ENCODE assay signal across 8 cellular contexts in the genomic region with DNA sequence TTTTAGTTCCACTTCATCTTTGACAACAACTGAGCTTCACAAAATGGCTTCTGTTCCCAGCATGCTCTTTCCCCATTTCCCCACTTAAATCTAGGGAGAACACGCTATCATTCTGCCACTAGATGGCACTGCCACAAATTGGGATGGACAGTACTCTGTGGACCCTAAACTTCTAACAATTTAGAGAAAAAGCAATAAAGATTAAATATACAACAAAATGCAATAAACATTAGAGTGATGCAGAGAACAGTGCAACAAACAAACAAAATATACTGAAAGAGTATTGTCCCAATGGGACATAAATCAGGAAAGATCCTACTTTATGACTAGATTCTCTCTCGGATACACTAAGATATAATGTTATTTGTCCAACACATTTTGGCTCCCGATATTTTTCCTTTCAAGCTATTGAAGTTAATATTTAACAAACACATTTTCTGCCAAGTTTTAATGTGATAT.
A peak's percentile ranks its signal among the peaks of the same experiment; 100 is the strongest.
DNase-seq lines count a peak whose midpoint lies in the region; ATAC-seq, FAIRE-seq and TF ChIP-seq lines count a peak whose summit lies in the region.

No MANE protein-coding gene starts in this region.

- TF ChIP-seq CTCF in A673 (conservative IDR thresholded peaks at IDR 0.05; ENCODE audit: low read depth, low read length): peak; percentile 86
- peak; percentile 43 to 74 for TF ChIP-seq CTCF in endothelial cell of umbilical vein (IDR thresholded peaks at IDR 0.05; ENCODE audit: extremely low read depth in 1 of 2, insufficient read depth in 1 of 2, low read depth in 1 of 2, low read length in 2 of 2)

- intact Hi-C loops in A673 (cut with micrococcal nuclease; ENCODE audit: unreplicated experiment) (loop anchor here (5.0 kb wide), 1 partner anchor 108 kb away; no protein-coding TSS in a partner anchor), endothelial cell of umbilical vein (cut with micrococcal nuclease) (loop anchor here (1.0 kb wide), 1 partner anchor 116 kb away; no protein-coding TSS in a partner anchor)

- peak; percentile 87 for FAIRE-seq in endothelial cell of umbilical vein (lab: Jason Lieb, UNC)

- ATAC-seq in HG03469 (IDR thresholded peaks at IDR 0.05; ENCODE audit: unreplicated experiment) (peak; percentile 67), HG02938 (IDR thresholded peaks at IDR 0.05; ENCODE audit: unreplicated experiment) (no peak)

- dilution Hi-C loops in endothelial cell of umbilical vein (cut with MboI; ENCODE audit: extremely low pct_ligation_motif_present, low sequenced_read_pairs): no loop called here

- POLR2A ChIA-PET in A673 (lab: Charles Lee; ENCODE audit: low non-redundant PET) (interaction anchor here (0.6 kb wide), 1 partner anchor 115 kb away, joined by 5 read pairs; no protein-coding TSS in a partner anchor), endothelial cell of umbilical vein (lab: Charles Lee) (no interaction called here)

- DNase-seq in A673 (ENCODE audit: low spot score) (peak; percentile 90), ELR (ENCODE audit: low read depth) (peak; percentile 77), SJSA1 (ENCODE audit: low read depth in 1 of 2, low spot score in 2 of 2) (peak; percentile 46 to 48), endothelial cell of umbilical vein (ENCODE audit: low read depth, low spot score) (peak; percentile 53), NCI-H2107 (lab: John Stamatoyannopoulos, UW) (no peak)

- H3K9me1 ChIP-seq in endothelial cell of umbilical vein (replicated peaks; ENCODE audit: control insufficient read depth, extremely low read depth, insufficient read depth, low read length): no peaks in the 10 kb centered on the region

- H3K27ac ChIP-seq in A673 (ENCODE audit: low read depth, low read length, poor library complexity, severe bottlenecking): peak overlapping the region; percentile 74
- no peak overlapping the region for H3K27ac ChIP-seq in SJSA1
- H3K27ac ChIP-seq in endothelial cell of umbilical vein (ENCODE audit: insufficient read depth, low read depth, low read length): no peak overlapping the region

- peak overlapping the region; percentile 96 for H2AFZ ChIP-seq in endothelial cell of umbilical vein (ENCODE audit: low read depth, low read length)
- H2AFZ ChIP-seq in neuron (ENCODE audit: low read depth, low read length): peak overlapping the region; percentile 99

- CTCF ChIA-PET in A673 (lab: Charles Lee): interaction anchor here (2.3 kb wide), 1 partner anchor 116 kb away, joined by 19 read pairs; no protein-coding TSS in a partner anchor
- CTCF ChIA-PET in endothelial cell of umbilical vein (lab: Charles Lee): interaction anchor here (0.6 to 3.6 kb wide), 23 partner anchors 9 to 136 kb away, joined by 3 to 93 read pairs (median 4); no protein-coding TSS in a partner anchor

- peak overlapping the region; percentile 31 for H3K4me2 ChIP-seq in endothelial cell of umbilical vein (ENCODE audit: insufficient read depth, low read length)

- H3K27me3 ChIP-seq in A673 (replicated peaks; ENCODE audit: insufficient read depth, low read depth, low read length, poor library complexity): no peaks in the 10 kb centered on the region
- H3K27me3 ChIP-seq in SJSA1 (replicated peaks): no peaks in the 10 kb centered on the region
- no peaks in the 10 kb centered on the region for H3K27me3 ChIP-seq in endothelial cell of umbilical vein (ENCODE audit: control insufficient read depth in 2 of 2, insufficient read depth in 2 of 2, low read length in 2 of 2)
- H3K27me3 ChIP-seq in neuron (ENCODE audit: insufficient read depth, low read length): no peaks in the 10 kb centered on the region

- BruUV-seq in A673 (replicated peaks; lab: Mats Ljungman, UMichigan) (no TSS peak), endothelial cell of umbilical vein (replicated peaks; lab: Mats Ljungman, UMichigan) (no TSS peak)

- no peaks in the 10 kb centered on the region for H3K79me2 ChIP-seq in endothelial cell of umbilical vein (ENCODE audit: control insufficient read depth, insufficient read depth, low read length)

- H3K9ac ChIP-seq in endothelial cell of umbilical vein (replicated peaks; ENCODE audit: extremely low read depth, insufficient read depth, low read length): no peak overlapping the region

- peak overlapping the region; percentile 6 for H3K4me3 ChIP-seq in A673 (ENCODE audit: low read depth, low read length, poor library complexity, severe bottlenecking)
- no peak overlapping the region for H3K4me3 ChIP-seq in SJSA1
- no peak overlapping the region for H3K4me3 ChIP-seq in endothelial cell of umbilical vein (replicated peaks in 1 of 3; ENCODE audit: insufficient read depth in 1 of 3, low read depth in 1 of 3, low read length in 3 of 3)
- no peak overlapping the region for H3K4me3 ChIP-seq in neuron (ENCODE audit: low read length)

- no peak for TF ChIP-seq POLR2A in endothelial cell of umbilical vein (IDR thresholded peaks at IDR 0.05; ENCODE audit: low read depth, low read length)

- H4K20me1 ChIP-seq in endothelial cell of umbilical vein (replicated peaks; ENCODE audit: control insufficient read depth, extremely low read depth, insufficient read depth, low read length): no peaks in the 10 kb centered on the region

- H3K9me3 ChIP-seq in A673 (ENCODE audit: low read depth, low read length, poor library complexity, severe bottlenecking) (no peaks in the 10 kb centered on the region), SJSA1 (replicated peaks) (no peaks in the 10 kb centered on the region), endothelial cell of umbilical vein (replicated peaks; ENCODE audit: control insufficient read depth, insufficient read depth, low read length) (no peaks in the 10 kb centered on the region), neuron (ENCODE audit: low read length) (no peaks in the 10 kb centered on the region)

- no peaks in the 10 kb centered on the region for H3K36me3 ChIP-seq in A673 (ENCODE audit: insufficient read depth, low read length, poor library complexity, severe bottlenecking)
- H3K36me3 ChIP-seq in SJSA1: no peaks in the 10 kb centered on the region
- H3K36me3 ChIP-seq in endothelial cell of umbilical vein (ENCODE audit: control insufficient read depth in 2 of 2, extremely low read depth in 1 of 2, insufficient read depth in 2 of 2, low read length in 2 of 2): no peaks in the 10 kb centered on the region
- no peaks in the 10 kb centered on the region for H3K36me3 ChIP-seq in neuron (ENCODE audit: insufficient read depth, low read length)

- H3K4me1 ChIP-seq in A673 (ENCODE audit: insufficient read depth, low read length, poor library complexity, severe bottlenecking) (peaks cover 21% of the 10 kb centered on the region), SJSA1 (replicated peaks) (no peaks in the 10 kb centered on the region), endothelial cell of umbilical vein (ENCODE audit: control insufficient read depth, extremely low read depth, insufficient read depth, low read length) (peaks cover 13% of the 10 kb centered on the region), neuron (ENCODE audit: insufficient read depth, low read length) (no peaks in the 10 kb centered on the region)

TF ChIP-seq in endothelial cell of umbilical vein, 7 proteins besides CTCF, POLR2A, EP300 and RAD21:
- TF ChIP-seq EZH2 (IDR thresholded peaks at IDR 0.05; ENCODE audit: borderline replicate concordance, low read depth, low read length, severe bottlenecking) (no peak), JUN (IDR thresholded peaks at IDR 0.05; ENCODE audit: borderline replicate concordance, insufficient read depth, insufficient read length, low read depth) (no peak), GATA2 (IDR thresholded peaks at IDR 0.05; ENCODE audit: insufficient read depth, insufficient read length, low read depth, low read length) (no peak), FOS (IDR thresholded peaks at IDR 0.05; ENCODE audit: borderline replicate concordance, insufficient read depth, low read length) (no peak), POLR2AphosphoS5 (IDR thresholded peaks at IDR 0.05; ENCODE audit: insufficient read depth, low read depth, low read length) (no peak), MYC (IDR thresholded peaks at IDR 0.05; ENCODE audit: low read depth, low read length) (no peak)
- TF ChIP-seq, protein P1, sequence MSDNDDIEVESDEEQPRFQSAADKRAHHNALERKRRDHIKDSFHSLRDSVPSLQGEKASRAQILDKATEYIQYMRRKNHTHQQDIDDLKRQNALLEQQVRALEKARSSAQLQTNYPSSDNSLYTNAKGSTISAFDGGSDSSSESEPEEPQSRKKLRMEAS (IDR thresholded peaks at IDR 0.05; ENCODE audit: insufficient read depth, insufficient read length): no peak
